Comparison of ENCODE assay signal across 2 cellular contexts in genomic region chr9:133875131-133875530, GRCh38.
TF ChIP-seq lines count a peak whose summit lies in the region.

No MANE protein-coding gene starts in this region.

TF ChIP-seq in HCT116, 20 proteins besides CTCF, POLR2A, EP300 and RAD21:
- TF ChIP-seq POLR2AphosphoS5 (IDR thresholded peaks at IDR 0.05; ENCODE audit: low read depth, low read length) (no peak), JUND (IDR thresholded peaks at IDR 0.05) (no peak), SP1 (IDR thresholded peaks at IDR 0.05; ENCODE audit: low read depth) (no peak), MAX (IDR thresholded peaks at IDR 0.05) (no peak)

TF ChIP-seq in HepG2, 621 proteins besides CTCF, POLR2A, EP300 and RAD21:
- TF ChIP-seq ZSCAN22 (CRISPR knock-in tag; IDR thresholded peaks at IDR 0.05) (no peak), ZNF883 (CRISPR knock-in tag; IDR thresholded peaks at IDR 0.05; ENCODE audit: not compliant biosample characterization) (no peak), EHMT2 (IDR thresholded peaks at IDR 0.05; ENCODE audit: borderline replicate concordance, low read depth, low read length) (no peak), KDM5B (CRISPR knock-in tag; IDR thresholded peaks at IDR 0.05; ENCODE audit: borderline replicate concordance) (no peak), AGO2 (optimal IDR thresholded peaks at IDR 0.05; ENCODE audit: low read depth, low read length) (peak; percentile 56), ZMYM2 (CRISPR knock-in tag; IDR thresholded peaks at IDR 0.05) (no peak)
